1 cellular context compared by ENCODE assay signal in genomic region chr11:12743834-12744449, GRCh38.
TF ChIP-seq lines count a peak whose summit lies in the region.

No MANE protein-coding gene starts in this region.

TF ChIP-seq in GM23338, 12 proteins besides CTCF, POLR2A, EP300 and RAD21 (continued from another document):
- TF ChIP-seq, protein P1, sequence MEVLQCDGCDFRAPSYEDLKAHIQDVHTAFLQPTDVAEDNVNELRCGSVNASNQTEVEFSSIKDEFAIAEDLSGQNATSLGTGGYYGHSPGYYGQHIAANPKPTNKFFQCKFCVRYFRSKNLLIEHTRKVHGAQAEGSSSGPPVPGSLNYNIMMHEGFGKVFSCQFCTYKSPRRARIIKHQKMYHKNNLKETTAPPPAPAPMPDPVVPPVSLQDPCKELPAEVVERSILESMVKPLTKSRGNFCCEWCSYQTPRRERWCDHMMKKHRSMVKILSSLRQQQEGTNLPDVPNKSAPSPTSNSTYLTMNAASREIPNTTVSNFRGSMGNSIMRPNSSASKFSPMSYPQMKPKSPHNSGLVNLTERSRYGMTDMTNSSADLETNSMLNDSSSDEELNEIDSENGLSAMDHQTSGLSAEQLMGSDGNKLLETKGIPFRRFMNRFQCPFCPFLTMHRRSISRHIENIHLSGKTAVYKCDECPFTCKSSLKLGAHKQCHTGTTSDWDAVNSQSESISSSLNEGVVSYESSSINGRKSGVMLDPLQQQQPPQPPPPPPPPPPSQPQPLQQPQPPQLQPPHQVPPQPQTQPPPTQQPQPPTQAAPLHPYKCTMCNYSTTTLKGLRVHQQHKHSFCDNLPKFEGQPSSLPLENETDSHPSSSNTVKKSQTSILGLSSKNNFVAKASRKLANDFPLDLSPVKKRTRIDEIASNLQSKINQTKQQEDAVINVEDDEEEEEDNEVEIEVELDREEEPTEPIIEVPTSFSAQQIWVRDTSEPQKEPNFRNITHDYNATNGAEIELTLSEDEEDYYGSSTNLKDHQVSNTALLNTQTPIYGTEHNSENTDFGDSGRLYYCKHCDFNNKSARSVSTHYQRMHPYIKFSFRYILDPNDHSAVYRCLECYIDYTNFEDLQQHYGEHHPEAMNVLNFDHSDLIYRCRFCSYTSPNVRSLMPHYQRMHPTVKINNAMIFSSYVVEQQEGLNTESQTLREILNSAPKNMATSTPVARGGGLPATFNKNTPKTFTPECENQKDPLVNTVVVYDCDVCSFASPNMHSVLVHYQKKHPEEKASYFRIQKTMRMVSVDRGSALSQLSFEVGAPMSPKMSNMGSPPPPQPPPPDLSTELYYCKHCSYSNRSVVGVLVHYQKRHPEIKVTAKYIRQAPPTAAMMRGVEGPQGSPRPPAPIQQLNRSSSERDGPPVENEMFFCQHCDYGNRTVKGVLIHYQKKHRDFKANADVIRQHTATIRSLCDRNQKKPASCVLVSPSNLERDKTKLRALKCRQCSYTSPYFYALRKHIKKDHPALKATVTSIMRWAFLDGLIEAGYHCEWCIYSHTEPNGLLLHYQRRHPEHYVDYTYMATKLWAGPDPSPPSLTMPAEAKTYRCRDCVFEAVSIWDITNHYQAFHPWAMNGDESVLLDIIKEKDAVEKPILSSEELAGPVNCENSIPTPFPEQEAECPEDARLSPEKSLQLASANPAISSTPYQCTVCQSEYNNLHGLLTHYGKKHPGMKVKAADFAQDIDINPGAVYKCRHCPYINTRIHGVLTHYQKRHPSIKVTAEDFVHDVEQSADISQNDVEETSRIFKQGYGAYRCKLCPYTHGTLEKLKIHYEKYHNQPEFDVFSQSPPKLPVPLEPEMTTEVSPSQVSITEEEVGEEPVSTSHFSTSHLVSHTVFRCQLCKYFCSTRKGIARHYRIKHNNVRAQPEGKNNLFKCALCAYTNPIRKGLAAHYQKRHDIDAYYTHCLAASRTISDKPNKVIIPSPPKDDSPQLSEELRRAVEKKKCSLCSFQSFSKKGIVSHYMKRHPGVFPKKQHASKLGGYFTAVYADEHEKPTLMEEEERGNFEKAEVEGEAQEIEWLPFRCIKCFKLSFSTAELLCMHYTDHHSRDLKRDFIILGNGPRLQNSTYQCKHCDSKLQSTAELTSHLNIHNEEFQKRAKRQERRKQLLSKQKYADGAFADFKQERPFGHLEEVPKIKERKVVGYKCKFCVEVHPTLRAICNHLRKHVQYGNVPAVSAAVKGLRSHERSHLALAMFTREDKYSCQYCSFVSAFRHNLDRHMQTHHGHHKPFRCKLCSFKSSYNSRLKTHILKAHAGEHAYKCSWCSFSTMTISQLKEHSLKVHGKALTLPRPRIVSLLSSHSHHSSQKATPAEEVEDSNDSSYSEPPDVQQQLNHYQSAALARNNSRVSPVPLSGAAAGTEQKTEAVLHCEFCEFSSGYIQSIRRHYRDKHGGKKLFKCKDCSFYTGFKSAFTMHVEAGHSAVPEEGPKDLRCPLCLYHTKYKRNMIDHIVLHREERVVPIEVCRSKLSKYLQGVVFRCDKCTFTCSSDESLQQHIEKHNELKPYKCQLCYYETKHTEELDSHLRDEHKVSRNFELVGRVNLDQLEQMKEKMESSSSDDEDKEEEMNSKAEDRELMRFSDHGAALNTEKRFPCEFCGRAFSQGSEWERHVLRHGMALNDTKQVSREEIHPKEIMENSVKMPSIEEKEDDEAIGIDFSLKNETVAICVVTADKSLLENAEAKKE (CRISPR knock-in tag; IDR thresholded peaks at IDR 0.05): no peak
- TF ChIP-seq REST (IDR thresholded peaks at IDR 0.05; ENCODE audit: unreplicated experiment) (no peak), CREB1 (CRISPR knock-in tag; IDR thresholded peaks at IDR 0.05; ENCODE audit: low read depth) (no peak), ETS1 (IDR thresholded peaks at IDR 0.05) (no peak), ZNF114 (CRISPR knock-in tag; IDR thresholded peaks at IDR 0.05) (no peak), POLR2AphosphoS5 (IDR thresholded peaks at IDR 0.05; ENCODE audit: low read depth) (no peak), JUNB (IDR thresholded peaks at IDR 0.05; ENCODE audit: unreplicated experiment) (no peak)
